Comparison of ENCODE assay signal across 2 cellular contexts in the genomic region with DNA sequence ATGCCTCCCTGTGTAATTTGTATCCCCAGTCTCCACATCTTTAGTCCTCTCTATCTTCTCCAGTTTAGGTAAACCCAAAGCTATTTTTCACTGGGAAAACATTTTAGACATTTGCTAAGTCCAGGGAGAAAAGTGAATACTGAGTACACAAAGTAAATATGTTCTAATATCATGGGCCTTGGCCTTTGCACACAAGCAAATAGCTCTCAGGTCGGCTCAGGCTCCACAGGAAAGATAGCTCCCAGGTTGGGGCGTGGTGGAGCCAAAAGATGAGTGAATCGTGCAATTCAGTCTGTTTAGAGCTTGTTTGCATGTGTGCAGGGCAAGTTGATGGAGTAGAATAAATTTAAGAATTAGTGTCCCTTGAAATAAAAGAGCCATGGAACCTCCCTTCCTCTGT.
TF ChIP-seq lines count a peak whose summit lies in the region.

No MANE protein-coding gene starts in this region.

TF ChIP-seq in GM23338, 12 proteins besides CTCF, POLR2A, EP300 and RAD21 (continues in another document):
- TF ChIP-seq ZNF331 (CRISPR knock-in tag; IDR thresholded peaks at IDR 0.05; ENCODE audit: low read depth) (no peak), EZH2 (IDR thresholded peaks at IDR 0.05; ENCODE audit: low read depth, unreplicated experiment) (no peak), EZH2phosphoT487 (IDR thresholded peaks at IDR 0.05; ENCODE audit: unreplicated experiment) (no peak), NANOG (IDR thresholded peaks at IDR 0.05; ENCODE audit: borderline replicate concordance) (no peak), POLR2AphosphoS5 (IDR thresholded peaks at IDR 0.05; ENCODE audit: low read depth) (no peak), STAT1 (IDR thresholded peaks at IDR 0.05; ENCODE audit: unreplicated experiment) (no peak), JUNB (IDR thresholded peaks at IDR 0.05; ENCODE audit: unreplicated experiment) (no peak)
- TF ChIP-seq, protein P1, sequence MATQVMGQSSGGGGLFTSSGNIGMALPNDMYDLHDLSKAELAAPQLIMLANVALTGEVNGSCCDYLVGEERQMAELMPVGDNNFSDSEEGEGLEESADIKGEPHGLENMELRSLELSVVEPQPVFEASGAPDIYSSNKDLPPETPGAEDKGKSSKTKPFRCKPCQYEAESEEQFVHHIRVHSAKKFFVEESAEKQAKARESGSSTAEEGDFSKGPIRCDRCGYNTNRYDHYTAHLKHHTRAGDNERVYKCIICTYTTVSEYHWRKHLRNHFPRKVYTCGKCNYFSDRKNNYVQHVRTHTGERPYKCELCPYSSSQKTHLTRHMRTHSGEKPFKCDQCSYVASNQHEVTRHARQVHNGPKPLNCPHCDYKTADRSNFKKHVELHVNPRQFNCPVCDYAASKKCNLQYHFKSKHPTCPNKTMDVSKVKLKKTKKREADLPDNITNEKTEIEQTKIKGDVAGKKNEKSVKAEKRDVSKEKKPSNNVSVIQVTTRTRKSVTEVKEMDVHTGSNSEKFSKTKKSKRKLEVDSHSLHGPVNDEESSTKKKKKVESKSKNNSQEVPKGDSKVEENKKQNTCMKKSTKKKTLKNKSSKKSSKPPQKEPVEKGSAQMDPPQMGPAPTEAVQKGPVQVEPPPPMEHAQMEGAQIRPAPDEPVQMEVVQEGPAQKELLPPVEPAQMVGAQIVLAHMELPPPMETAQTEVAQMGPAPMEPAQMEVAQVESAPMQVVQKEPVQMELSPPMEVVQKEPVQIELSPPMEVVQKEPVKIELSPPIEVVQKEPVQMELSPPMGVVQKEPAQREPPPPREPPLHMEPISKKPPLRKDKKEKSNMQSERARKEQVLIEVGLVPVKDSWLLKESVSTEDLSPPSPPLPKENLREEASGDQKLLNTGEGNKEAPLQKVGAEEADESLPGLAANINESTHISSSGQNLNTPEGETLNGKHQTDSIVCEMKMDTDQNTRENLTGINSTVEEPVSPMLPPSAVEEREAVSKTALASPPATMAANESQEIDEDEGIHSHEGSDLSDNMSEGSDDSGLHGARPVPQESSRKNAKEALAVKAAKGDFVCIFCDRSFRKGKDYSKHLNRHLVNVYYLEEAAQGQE (IDR thresholded peaks at IDR 0.05; ENCODE audit: unreplicated experiment): no peak
- TF ChIP-seq, protein P2, sequence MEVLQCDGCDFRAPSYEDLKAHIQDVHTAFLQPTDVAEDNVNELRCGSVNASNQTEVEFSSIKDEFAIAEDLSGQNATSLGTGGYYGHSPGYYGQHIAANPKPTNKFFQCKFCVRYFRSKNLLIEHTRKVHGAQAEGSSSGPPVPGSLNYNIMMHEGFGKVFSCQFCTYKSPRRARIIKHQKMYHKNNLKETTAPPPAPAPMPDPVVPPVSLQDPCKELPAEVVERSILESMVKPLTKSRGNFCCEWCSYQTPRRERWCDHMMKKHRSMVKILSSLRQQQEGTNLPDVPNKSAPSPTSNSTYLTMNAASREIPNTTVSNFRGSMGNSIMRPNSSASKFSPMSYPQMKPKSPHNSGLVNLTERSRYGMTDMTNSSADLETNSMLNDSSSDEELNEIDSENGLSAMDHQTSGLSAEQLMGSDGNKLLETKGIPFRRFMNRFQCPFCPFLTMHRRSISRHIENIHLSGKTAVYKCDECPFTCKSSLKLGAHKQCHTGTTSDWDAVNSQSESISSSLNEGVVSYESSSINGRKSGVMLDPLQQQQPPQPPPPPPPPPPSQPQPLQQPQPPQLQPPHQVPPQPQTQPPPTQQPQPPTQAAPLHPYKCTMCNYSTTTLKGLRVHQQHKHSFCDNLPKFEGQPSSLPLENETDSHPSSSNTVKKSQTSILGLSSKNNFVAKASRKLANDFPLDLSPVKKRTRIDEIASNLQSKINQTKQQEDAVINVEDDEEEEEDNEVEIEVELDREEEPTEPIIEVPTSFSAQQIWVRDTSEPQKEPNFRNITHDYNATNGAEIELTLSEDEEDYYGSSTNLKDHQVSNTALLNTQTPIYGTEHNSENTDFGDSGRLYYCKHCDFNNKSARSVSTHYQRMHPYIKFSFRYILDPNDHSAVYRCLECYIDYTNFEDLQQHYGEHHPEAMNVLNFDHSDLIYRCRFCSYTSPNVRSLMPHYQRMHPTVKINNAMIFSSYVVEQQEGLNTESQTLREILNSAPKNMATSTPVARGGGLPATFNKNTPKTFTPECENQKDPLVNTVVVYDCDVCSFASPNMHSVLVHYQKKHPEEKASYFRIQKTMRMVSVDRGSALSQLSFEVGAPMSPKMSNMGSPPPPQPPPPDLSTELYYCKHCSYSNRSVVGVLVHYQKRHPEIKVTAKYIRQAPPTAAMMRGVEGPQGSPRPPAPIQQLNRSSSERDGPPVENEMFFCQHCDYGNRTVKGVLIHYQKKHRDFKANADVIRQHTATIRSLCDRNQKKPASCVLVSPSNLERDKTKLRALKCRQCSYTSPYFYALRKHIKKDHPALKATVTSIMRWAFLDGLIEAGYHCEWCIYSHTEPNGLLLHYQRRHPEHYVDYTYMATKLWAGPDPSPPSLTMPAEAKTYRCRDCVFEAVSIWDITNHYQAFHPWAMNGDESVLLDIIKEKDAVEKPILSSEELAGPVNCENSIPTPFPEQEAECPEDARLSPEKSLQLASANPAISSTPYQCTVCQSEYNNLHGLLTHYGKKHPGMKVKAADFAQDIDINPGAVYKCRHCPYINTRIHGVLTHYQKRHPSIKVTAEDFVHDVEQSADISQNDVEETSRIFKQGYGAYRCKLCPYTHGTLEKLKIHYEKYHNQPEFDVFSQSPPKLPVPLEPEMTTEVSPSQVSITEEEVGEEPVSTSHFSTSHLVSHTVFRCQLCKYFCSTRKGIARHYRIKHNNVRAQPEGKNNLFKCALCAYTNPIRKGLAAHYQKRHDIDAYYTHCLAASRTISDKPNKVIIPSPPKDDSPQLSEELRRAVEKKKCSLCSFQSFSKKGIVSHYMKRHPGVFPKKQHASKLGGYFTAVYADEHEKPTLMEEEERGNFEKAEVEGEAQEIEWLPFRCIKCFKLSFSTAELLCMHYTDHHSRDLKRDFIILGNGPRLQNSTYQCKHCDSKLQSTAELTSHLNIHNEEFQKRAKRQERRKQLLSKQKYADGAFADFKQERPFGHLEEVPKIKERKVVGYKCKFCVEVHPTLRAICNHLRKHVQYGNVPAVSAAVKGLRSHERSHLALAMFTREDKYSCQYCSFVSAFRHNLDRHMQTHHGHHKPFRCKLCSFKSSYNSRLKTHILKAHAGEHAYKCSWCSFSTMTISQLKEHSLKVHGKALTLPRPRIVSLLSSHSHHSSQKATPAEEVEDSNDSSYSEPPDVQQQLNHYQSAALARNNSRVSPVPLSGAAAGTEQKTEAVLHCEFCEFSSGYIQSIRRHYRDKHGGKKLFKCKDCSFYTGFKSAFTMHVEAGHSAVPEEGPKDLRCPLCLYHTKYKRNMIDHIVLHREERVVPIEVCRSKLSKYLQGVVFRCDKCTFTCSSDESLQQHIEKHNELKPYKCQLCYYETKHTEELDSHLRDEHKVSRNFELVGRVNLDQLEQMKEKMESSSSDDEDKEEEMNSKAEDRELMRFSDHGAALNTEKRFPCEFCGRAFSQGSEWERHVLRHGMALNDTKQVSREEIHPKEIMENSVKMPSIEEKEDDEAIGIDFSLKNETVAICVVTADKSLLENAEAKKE (CRISPR knock-in tag; IDR thresholded peaks at IDR 0.05): no peak
- TF ChIP-seq, protein P3, sequence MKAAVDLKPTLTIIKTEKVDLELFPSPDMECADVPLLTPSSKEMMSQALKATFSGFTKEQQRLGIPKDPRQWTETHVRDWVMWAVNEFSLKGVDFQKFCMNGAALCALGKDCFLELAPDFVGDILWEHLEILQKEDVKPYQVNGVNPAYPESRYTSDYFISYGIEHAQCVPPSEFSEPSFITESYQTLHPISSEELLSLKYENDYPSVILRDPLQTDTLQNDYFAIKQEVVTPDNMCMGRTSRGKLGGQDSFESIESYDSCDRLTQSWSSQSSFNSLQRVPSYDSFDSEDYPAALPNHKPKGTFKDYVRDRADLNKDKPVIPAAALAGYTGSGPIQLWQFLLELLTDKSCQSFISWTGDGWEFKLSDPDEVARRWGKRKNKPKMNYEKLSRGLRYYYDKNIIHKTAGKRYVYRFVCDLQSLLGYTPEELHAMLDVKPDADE (IDR thresholded peaks at IDR 0.05): no peak

TF ChIP-seq in HepG2, 621 proteins besides CTCF, POLR2A, EP300 and RAD21 (continues in another document):
- TF ChIP-seq GABPB1 (CRISPR knock-in tag; IDR thresholded peaks at IDR 0.05): no peak
- no peak for TF ChIP-seq IRX3 (CRISPR knock-in tag; IDR thresholded peaks at IDR 0.05; ENCODE audit: borderline replicate concordance, low read depth)
- no peak for TF ChIP-seq KDM3A (CRISPR knock-in tag; IDR thresholded peaks at IDR 0.05; ENCODE audit: low read depth)
- TF ChIP-seq, protein P4, sequence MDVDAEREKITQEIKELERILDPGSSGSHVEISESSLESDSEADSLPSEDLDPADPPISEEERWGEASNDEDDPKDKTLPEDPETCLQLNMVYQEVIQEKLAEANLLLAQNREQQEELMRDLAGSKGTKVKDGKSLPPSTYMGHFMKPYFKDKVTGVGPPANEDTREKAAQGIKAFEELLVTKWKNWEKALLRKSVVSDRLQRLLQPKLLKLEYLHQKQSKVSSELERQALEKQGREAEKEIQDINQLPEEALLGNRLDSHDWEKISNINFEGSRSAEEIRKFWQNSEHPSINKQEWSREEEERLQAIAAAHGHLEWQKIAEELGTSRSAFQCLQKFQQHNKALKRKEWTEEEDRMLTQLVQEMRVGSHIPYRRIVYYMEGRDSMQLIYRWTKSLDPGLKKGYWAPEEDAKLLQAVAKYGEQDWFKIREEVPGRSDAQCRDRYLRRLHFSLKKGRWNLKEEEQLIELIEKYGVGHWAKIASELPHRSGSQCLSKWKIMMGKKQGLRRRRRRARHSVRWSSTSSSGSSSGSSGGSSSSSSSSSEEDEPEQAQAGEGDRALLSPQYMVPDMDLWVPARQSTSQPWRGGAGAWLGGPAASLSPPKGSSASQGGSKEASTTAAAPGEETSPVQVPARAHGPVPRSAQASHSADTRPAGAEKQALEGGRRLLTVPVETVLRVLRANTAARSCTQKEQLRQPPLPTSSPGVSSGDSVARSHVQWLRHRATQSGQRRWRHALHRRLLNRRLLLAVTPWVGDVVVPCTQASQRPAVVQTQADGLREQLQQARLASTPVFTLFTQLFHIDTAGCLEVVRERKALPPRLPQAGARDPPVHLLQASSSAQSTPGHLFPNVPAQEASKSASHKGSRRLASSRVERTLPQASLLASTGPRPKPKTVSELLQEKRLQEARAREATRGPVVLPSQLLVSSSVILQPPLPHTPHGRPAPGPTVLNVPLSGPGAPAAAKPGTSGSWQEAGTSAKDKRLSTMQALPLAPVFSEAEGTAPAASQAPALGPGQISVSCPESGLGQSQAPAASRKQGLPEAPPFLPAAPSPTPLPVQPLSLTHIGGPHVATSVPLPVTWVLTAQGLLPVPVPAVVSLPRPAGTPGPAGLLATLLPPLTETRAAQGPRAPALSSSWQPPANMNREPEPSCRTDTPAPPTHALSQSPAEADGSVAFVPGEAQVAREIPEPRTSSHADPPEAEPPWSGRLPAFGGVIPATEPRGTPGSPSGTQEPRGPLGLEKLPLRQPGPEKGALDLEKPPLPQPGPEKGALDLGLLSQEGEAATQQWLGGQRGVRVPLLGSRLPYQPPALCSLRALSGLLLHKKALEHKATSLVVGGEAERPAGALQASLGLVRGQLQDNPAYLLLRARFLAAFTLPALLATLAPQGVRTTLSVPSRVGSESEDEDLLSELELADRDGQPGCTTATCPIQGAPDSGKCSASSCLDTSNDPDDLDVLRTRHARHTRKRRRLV (CRISPR knock-in tag; IDR thresholded peaks at IDR 0.05): no peak
- peak; percentile 62 for TF ChIP-seq ZNF264 (CRISPR knock-in tag; IDR thresholded peaks at IDR 0.05)
- no peak for TF ChIP-seq ZNF652 (CRISPR knock-in tag; IDR thresholded peaks at IDR 0.05; ENCODE audit: borderline replicate concordance, low read depth)
- TF ChIP-seq, protein P5, sequence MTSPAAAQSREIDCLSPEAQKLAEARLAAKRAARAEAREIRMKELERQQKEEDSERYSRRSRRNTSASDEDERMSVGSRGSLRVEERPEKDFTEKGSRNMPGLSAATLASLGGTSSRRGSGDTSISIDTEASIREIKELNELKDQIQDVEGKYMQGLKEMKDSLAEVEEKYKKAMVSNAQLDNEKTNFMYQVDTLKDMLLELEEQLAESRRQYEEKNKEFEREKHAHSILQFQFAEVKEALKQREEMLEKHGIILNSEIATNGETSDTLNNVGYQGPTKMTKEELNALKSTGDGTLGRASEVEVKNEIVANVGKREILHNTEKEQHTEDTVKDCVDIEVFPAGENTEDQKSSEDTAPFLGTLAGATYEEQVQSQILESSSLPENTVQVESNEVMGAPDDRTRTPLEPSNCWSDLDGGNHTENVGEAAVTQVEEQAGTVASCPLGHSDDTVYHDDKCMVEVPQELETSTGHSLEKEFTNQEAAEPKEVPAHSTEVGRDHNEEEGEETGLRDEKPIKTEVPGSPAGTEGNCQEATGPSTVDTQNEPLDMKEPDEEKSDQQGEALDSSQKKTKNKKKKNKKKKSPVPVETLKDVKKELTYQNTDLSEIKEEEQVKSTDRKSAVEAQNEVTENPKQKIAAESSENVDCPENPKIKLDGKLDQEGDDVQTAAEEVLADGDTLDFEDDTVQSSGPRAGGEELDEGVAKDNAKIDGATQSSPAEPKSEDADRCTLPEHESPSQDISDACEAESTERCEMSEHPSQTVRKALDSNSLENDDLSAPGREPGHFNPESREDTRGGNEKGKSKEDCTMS (CRISPR knock-in tag; conservative IDR thresholded peaks at IDR 0.05): no peak
- no peak for TF ChIP-seq HNRNPLL (IDR thresholded peaks at IDR 0.05; ENCODE audit: low read depth, low read length, poor library complexity, severe bottlenecking)
- TF ChIP-seq RXRB (CRISPR knock-in tag; IDR thresholded peaks at IDR 0.05; ENCODE audit: borderline replicate concordance): peak; percentile 43; the same call in 1 of the 2 replicates
- TF ChIP-seq ZNF430 (CRISPR knock-in tag; IDR thresholded peaks at IDR 0.05): no peak
- no peak for TF ChIP-seq ZBTB7B (CRISPR knock-in tag; IDR thresholded peaks at IDR 0.05)
- TF ChIP-seq ZNF441 (CRISPR knock-in tag; IDR thresholded peaks at IDR 0.05; ENCODE audit: borderline replicate concordance): no peak
- no peak for TF ChIP-seq ZIK1 (CRISPR knock-in tag; IDR thresholded peaks at IDR 0.05; ENCODE audit: borderline replicate concordance, low read depth)
- TF ChIP-seq RELA (CRISPR knock-in tag; IDR thresholded peaks at IDR 0.05): no peak
- TF ChIP-seq, protein P6, sequence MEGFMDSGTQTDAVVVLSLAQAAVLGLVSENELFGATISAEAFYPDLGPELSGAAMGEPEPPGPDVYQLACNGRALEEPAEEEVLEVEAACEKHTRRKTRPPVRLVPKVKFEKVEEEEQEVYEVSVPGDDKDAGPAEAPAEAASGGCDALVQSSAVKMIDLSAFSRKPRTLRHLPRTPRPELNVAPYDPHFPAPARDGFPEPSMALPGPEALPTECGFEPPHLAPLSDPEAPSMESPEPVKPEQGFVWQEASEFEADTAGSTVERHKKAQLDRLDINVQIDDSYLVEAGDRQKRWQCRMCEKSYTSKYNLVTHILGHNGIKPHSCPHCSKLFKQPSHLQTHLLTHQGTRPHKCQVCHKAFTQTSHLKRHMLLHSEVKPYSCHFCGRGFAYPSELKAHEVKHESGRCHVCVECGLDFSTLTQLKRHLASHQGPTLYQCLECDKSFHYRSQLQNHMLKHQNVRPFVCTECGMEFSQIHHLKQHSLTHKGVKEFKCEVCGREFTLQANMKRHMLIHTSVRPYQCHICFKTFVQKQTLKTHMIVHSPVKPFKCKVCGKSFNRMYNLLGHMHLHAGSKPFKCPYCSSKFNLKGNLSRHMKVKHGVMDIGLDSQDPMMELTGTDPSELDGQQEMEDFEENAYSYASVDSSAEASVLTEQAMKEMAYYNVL (CRISPR knock-in tag; IDR thresholded peaks at IDR 0.05; ENCODE audit: borderline replicate concordance): peak; percentile 69; the same call in 1 of the 2 replicates
- TF ChIP-seq MLLT10 (CRISPR knock-in tag; IDR thresholded peaks at IDR 0.05): no peak
- TF ChIP-seq PAX8 (CRISPR knock-in tag; IDR thresholded peaks at IDR 0.05; ENCODE audit: borderline replicate concordance): no peak
- no peak for TF ChIP-seq NFATC3 (CRISPR knock-in tag; IDR thresholded peaks at IDR 0.05)
